8 cellular contexts compared by ENCODE assay signal in genomic region chr7:117011419-117012260, GRCh38. TPM values are rescaled to one million over a fixed set of nuclear protein-coding genes. Genes with fewer than 3 reads are reported as not detected.
DNase-seq lines count a peak whose midpoint lies in the region; ATAC-seq and TF ChIP-seq lines count a peak whose summit lies in the region.
"Had no signal": no experiment of that assay in that cellular context is flagged by ENCODE, and none has a peak within 500 bp of the region (broad histone marks: within the 10 kb centered on the region; RNA-seq: fewer than 3 reads in every experiment).

No MANE protein-coding gene starts in this region.

- peaks cover 10% of the 10 kb centered on the region for H4K20me1 ChIP-seq in smooth muscle cell (ENCODE audit: low read depth)

- H3K4me2 ChIP-seq in smooth muscle cell = no peak overlapping the region

- H3K4me1 ChIP-seq in lower lobe of right lung (peaks cover 56% of the 10 kb centered on the region), smooth muscle cell (ENCODE audit: low read depth) (peaks cover 11% of the 10 kb centered on the region)

- ATAC-seq in GM18519 (IDR thresholded peaks at IDR 0.05; ENCODE audit: low FRiP score, unreplicated experiment) = peak; percentile 87
- peak; percentile 78 for ATAC-seq in GM21423 (IDR thresholded peaks at IDR 0.05; ENCODE audit: unreplicated experiment)
- ATAC-seq in HG03280 (IDR thresholded peaks at IDR 0.05; ENCODE audit: unreplicated experiment) = peak; percentile 82
- ATAC-seq in lower lobe of right lung = peak; percentile 31 to 60

- no peak for TF ChIP-seq CTCF in lower lobe of right lung (IDR thresholded peaks at IDR 0.05)
- no peak for TF ChIP-seq CTCF in smooth muscle cell (IDR thresholded peaks at IDR 0.05; ENCODE audit: borderline replicate concordance, insufficient read depth, poor library complexity, severe bottlenecking)

- peaks cover 59% of the 10 kb centered on the region for H3K79me2 ChIP-seq in smooth muscle cell (ENCODE audit: low read depth)

- H3K27me3 ChIP-seq in lower lobe of right lung (ENCODE audit: low read depth) (no peaks in the 10 kb centered on the region), MG63 (no peaks in the 10 kb centered on the region), smooth muscle cell (ENCODE audit: low read depth) (no peaks in the 10 kb centered on the region)

- H3F3A ChIP-seq in smooth muscle cell (ENCODE audit: low read depth) = peaks cover 11% of the 10 kb centered on the region

- intact Hi-C loops in lower lobe of right lung (cut with DNase I) = no loop called here

- H3K9me3 ChIP-seq in lower lobe of right lung (no peaks in the 10 kb centered on the region), MG63 (no peaks in the 10 kb centered on the region), smooth muscle cell (replicated peaks; ENCODE audit: low read depth) (no peaks in the 10 kb centered on the region)

- H3K27ac ChIP-seq in lower lobe of right lung = no peak overlapping the region
- H3K27ac ChIP-seq in smooth muscle cell (ENCODE audit: low read depth) = no peak overlapping the region

- H3K4me3 ChIP-seq in lower lobe of right lung (no peak overlapping the region), MG63 (no peak overlapping the region), smooth muscle cell (no peak overlapping the region)

- 78% methylated on average over 6 of the region's 6 CpGs for WGBS in smooth muscle cell (ENCODE audit: low lambda C conversion rate)

- no peak overlapping the region for H2AFZ ChIP-seq in smooth muscle cell (ENCODE audit: low read depth)

- DNase-seq in lower lobe of right lung (no peak), MG63 (no peak), smooth muscle cell (lab: John Stamatoyannopoulos, UW; ENCODE audit: unreplicated experiment) (no peak), ecto neural progenitor cell (ENCODE audit: low spot score) (no peak)
- DNase-seq: activated naive CD4-positive, alpha-beta T cell treated with Interleukin-2 at 50 U/mL for 16 hours had no signal

- H3K9ac ChIP-seq in smooth muscle cell (ENCODE audit: low read depth) = no peak overlapping the region

- H3K36me3 ChIP-seq in lower lobe of right lung (no peaks in the 10 kb centered on the region), MG63 (no peaks in the 10 kb centered on the region), smooth muscle cell (ENCODE audit: low read depth) (no peaks in the 10 kb centered on the region)

RNA-seq across cellular contexts. Expression of gene ST7, which starts 58.3 kb away (rescaled TPM):
- total RNA-seq in lower lobe of right lung (51.1 TPM), smooth muscle cell (23.2 and 35.5 TPM in 2 replicates)
- 13.7 and 14.4 TPM in 2 replicates for total RNA-seq in MG63 (2014; rRNA removed; shearing (Covaris generic); ENCODE audit: low replicate concordance)
- 25.1 and 26.1 TPM in 2 replicates for polyA plus RNA-seq in smooth muscle cell
